In genomic region chr12:90974286-90974685, GRCh38 we compare ENCODE assay signal across 23 cellular contexts. TPM values are rescaled to one million over a fixed set of nuclear protein-coding genes. Genes with fewer than 3 reads are reported as not detected.
DNase-seq lines count a peak whose midpoint lies in the region; TF ChIP-seq lines count a peak whose summit lies in the region.
"Had no signal": no experiment of that assay in that cellular context is flagged by ENCODE, and none has a peak within 500 bp of the region (broad histone marks: within the 10 kb centered on the region; RNA-seq: fewer than 3 reads in every experiment).

No MANE protein-coding gene starts in this region.

- DNase-seq in mammary epithelial cell: peak; percentile 6
- no peak for DNase-seq in breast epithelium (ENCODE audit: low spot score in 2 of 2)
- DNase-seq in SJSA1 (ENCODE audit: low read depth in 1 of 2, low spot score in 2 of 2): peak in 1 of 2 experiments; percentile 99
- DNase-seq in fibroblast of peridontal ligament (ENCODE audit: extremely low read depth): peak; percentile 51
- no peak for DNase-seq in smooth muscle cell (lab: John Stamatoyannopoulos, UW; ENCODE audit: unreplicated experiment)
- DNase-seq in MG63: no peak
- no peak for DNase-seq in uterus
- DNase-seq in stimulated activated naive CD4-positive, alpha-beta T cell (lab: John Stamatoyannopoulos, UW): no peak
- DNase-seq: activated CD4-positive, alpha-beta T cell treated with anti-CD3 and anti-CD28 coated beads for 36 hours; activated CD8-positive, alpha-beta memory T cell treated with anti-CD3 and anti-CD28 coated beads, Interleukin-2, amount 10 ng/mL, durations not matched to agents 7 days and 5 days; amniotic stem cell; CD4-positive, alpha-beta T cell; DMS79; gastrocnemius medialis; NCI-H1105; OCI-M1; stimulated activated naive CD4-positive, alpha-beta T cell treated with Interleukin-2 at 50 U/mL for 16 hours had no signal

- H3K4me2 ChIP-seq in mammary epithelial cell (ENCODE audit: insufficient read depth, low read depth, low read length) (no peak overlapping the region), smooth muscle cell (no peak overlapping the region)
- H3K4me2 ChIP-seq: GM23338, KMS-11 had no signal

- TF ChIP-seq CTCF in mammary epithelial cell (conservative IDR thresholded peaks at IDR 0.05 in 1 of 2, IDR thresholded peaks at IDR 0.05 in 1 of 2; ENCODE audit: extremely low read depth in 1 of 2, insufficient read depth in 1 of 2, low read depth in 1 of 2, low read length in 2 of 2): no peak
- no peak for TF ChIP-seq CTCF in breast epithelium (IDR thresholded peaks at IDR 0.05)
- no peak for TF ChIP-seq CTCF in smooth muscle cell (IDR thresholded peaks at IDR 0.05; ENCODE audit: borderline replicate concordance, insufficient read depth, poor library complexity, severe bottlenecking)
- TF ChIP-seq CTCF in uterus (IDR thresholded peaks at IDR 0.05): no peak

- H3K9me3 ChIP-seq in mammary epithelial cell (replicated peaks; ENCODE audit: insufficient read depth, low read length) (no peaks in the 10 kb centered on the region), breast epithelium (no peaks in the 10 kb centered on the region), SJSA1 (replicated peaks) (0 out of 2 replicates have a peak, but pooled peaks cover 4% of the 10 kb centered on the region), smooth muscle cell (replicated peaks; ENCODE audit: low read depth) (no peaks in the 10 kb centered on the region), MG63 (no peaks in the 10 kb centered on the region), uterus (no peaks in the 10 kb centered on the region)
- H3K9me3 ChIP-seq: gastrocnemius medialis, right atrium auricular region, tibial nerve had no signal

- TF ChIP-seq POLR2A in breast epithelium (IDR thresholded peaks at IDR 0.05) (no peak), uterus (IDR thresholded peaks at IDR 0.05) (no peak)

- H4K20me1 ChIP-seq in mammary epithelial cell (ENCODE audit: insufficient read depth, low read length) (no peaks in the 10 kb centered on the region), smooth muscle cell (ENCODE audit: low read depth) (no peaks in the 10 kb centered on the region)

- H3F3A ChIP-seq in smooth muscle cell (ENCODE audit: low read depth): peaks cover 10% of the 10 kb centered on the region

- CTCF ChIA-PET in mammary epithelial cell (lab: Charles Lee; ENCODE audit: low non-redundant PET): no interaction called here

- H3K4me1 ChIP-seq in mammary epithelial cell (ENCODE audit: insufficient read depth, low read length) (peaks cover 8% of the 10 kb centered on the region), breast epithelium (no peaks in the 10 kb centered on the region), SJSA1 (replicated peaks) (peaks cover 33% of the 10 kb centered on the region), smooth muscle cell (ENCODE audit: low read depth) (peaks cover 8% of the 10 kb centered on the region), uterus (no peaks in the 10 kb centered on the region)
- H3K4me1 ChIP-seq: gastrocnemius medialis, right atrium auricular region had no signal

- H3K79me2 ChIP-seq in mammary epithelial cell (ENCODE audit: insufficient read depth, low read length): no peaks in the 10 kb centered on the region
- peaks cover 1% of the 10 kb centered on the region for H3K79me2 ChIP-seq in smooth muscle cell (ENCODE audit: low read depth)

- intact Hi-C loops in mammary epithelial cell (cut with micrococcal nuclease): no loop called here
- intact Hi-C loops in breast epithelium (cut with DNase I; ENCODE audit: low total_unique reads): no loop called here
- intact Hi-C loops in uterus (cut with DNase I; ENCODE audit: low total_unique reads): loop anchor here (10.0 kb wide), 1 partner anchor 381 kb away; no protein-coding TSS in a partner anchor

- in situ Hi-C loops in mammary epithelial cell (cut with MboI; ENCODE audit: low sequenced_read_pairs in 2 of 2): no loop called here

- H2AFZ ChIP-seq in mammary epithelial cell (ENCODE audit: low read depth, low read length): peak overlapping the region; percentile 28
- H2AFZ ChIP-seq in smooth muscle cell (ENCODE audit: low read depth): peak overlapping the region; percentile 61
- H2AFZ ChIP-seq: GM23338 had no signal

- H3K27me3 ChIP-seq in mammary epithelial cell (ENCODE audit: insufficient read depth, low read length): no peaks in the 10 kb centered on the region
- no peaks in the 10 kb centered on the region for H3K27me3 ChIP-seq in breast epithelium
- no peaks in the 10 kb centered on the region for H3K27me3 ChIP-seq in SJSA1 (replicated peaks)
- H3K27me3 ChIP-seq in smooth muscle cell (ENCODE audit: low read depth): no peaks in the 10 kb centered on the region
- H3K27me3 ChIP-seq in MG63: no peaks in the 10 kb centered on the region
- H3K27me3 ChIP-seq in uterus: no peaks in the 10 kb centered on the region
- H3K27me3 ChIP-seq: gastrocnemius medialis, right atrium auricular region, tibial nerve had no signal

- H3K27ac ChIP-seq in mammary epithelial cell (ENCODE audit: insufficient read depth, low read depth, low read length) (no peak overlapping the region), breast epithelium (no peak overlapping the region), SJSA1 (peak overlapping the region; percentile 36), smooth muscle cell (ENCODE audit: low read depth) (peak overlapping the region; percentile 26), uterus (no peak overlapping the region)
- H3K27ac ChIP-seq: gastrocnemius medialis, HL-60, KMS-11, right atrium auricular region, tibial nerve had no signal

- no peak overlapping the region for H3K9ac ChIP-seq in mammary epithelial cell (ENCODE audit: insufficient read depth, low read length)
- no peak overlapping the region for H3K9ac ChIP-seq in smooth muscle cell (ENCODE audit: low read depth)
- H3K9ac ChIP-seq: KMS-11 had no signal

- no peak overlapping the region for H3K4me3 ChIP-seq in mammary epithelial cell (replicated peaks in 1 of 3; ENCODE audit: insufficient read depth in 1 of 3, low read depth in 2 of 3, low read length in 3 of 3)
- no peak overlapping the region for H3K4me3 ChIP-seq in breast epithelium
- H3K4me3 ChIP-seq in SJSA1: no peak overlapping the region
- H3K4me3 ChIP-seq in smooth muscle cell: no peak overlapping the region
- no peak overlapping the region for H3K4me3 ChIP-seq in MG63
- no peak overlapping the region for H3K4me3 ChIP-seq in uterus
- H3K4me3 ChIP-seq: gastrocnemius medialis, GM23338, right atrium auricular region, tibial nerve had no signal

- H3K36me3 ChIP-seq in mammary epithelial cell (ENCODE audit: insufficient read depth, low read length) (no peaks in the 10 kb centered on the region), breast epithelium (no peaks in the 10 kb centered on the region), SJSA1 (no peaks in the 10 kb centered on the region), smooth muscle cell (ENCODE audit: low read depth) (no peaks in the 10 kb centered on the region), MG63 (no peaks in the 10 kb centered on the region), uterus (no peaks in the 10 kb centered on the region)
- H3K36me3 ChIP-seq: gastrocnemius medialis, right atrium auricular region, tibial nerve had no signal

- dilution Hi-C loops in mammary epithelial cell (cut with HindIII; ENCODE audit: low sequenced_read_pairs): no loop called here

- no TSS peak for BruUV-seq in mammary epithelial cell (replicated peaks; lab: Mats Ljungman, UMichigan)

RNA-seq across cellular contexts. Expression of gene CCER1, which starts 19.3 kb away (rescaled TPM):
- total RNA-seq in mammary epithelial cell (not detected), breast epithelium (not detected), smooth muscle cell (not detected in 2 replicates), uterus (not detected)
- polyA plus RNA-seq in mammary epithelial cell (not detected), smooth muscle cell (not detected in 2 replicates)
- polyA minus RNA-seq in mammary epithelial cell: not detected
- total RNA-seq in SJSA1 (2014; rRNA removed; shearing (Covaris generic)): not detected in 2 replicates
- total RNA-seq in MG63 (2014; rRNA removed; shearing (Covaris generic); ENCODE audit: low replicate concordance): not detected in 2 replicates
- total RNA-seq: activated CD4-positive, alpha-beta T cell treated with anti-CD3 and anti-CD28 coated beads for 36 hours; activated CD8-positive, alpha-beta memory T cell treated with anti-CD3 and anti-CD28 coated beads, Interleukin-2, amount 10 ng/mL, durations not matched to agents 7 days and 5 days; CD4-positive, alpha-beta T cell; gastrocnemius medialis; GM23338; mucosa of gallbladder; right atrium auricular region; tibial nerve had no signal
- polyA plus RNA-seq: GM23338 had no signal

RNA-seq across cellular contexts. Expression of gene EPYC, which starts 30.5 kb away (rescaled TPM):
- not detected for total RNA-seq in mammary epithelial cell
- polyA plus RNA-seq in mammary epithelial cell: not detected
- polyA minus RNA-seq in mammary epithelial cell: not detected
- not detected for total RNA-seq in breast epithelium
- total RNA-seq in SJSA1 (2014; rRNA removed; shearing (Covaris generic)): 0.05 TPM in 1 of 2 replicates, not detected in the other
- total RNA-seq in smooth muscle cell: 0.13 and 2.0 TPM in 2 replicates
- 1.1 and 1.2 TPM in 2 replicates for polyA plus RNA-seq in smooth muscle cell
- total RNA-seq in MG63 (2014; rRNA removed; shearing (Covaris generic); ENCODE audit: low replicate concordance): not detected in 2 replicates
- total RNA-seq in uterus: under 1 TPM in 1 of 4 donors, not detected in 3; 0.14 TPM
- total RNA-seq: activated CD4-positive, alpha-beta T cell treated with anti-CD3 and anti-CD28 coated beads for 36 hours; activated CD8-positive, alpha-beta memory T cell treated with anti-CD3 and anti-CD28 coated beads, Interleukin-2, amount 10 ng/mL, durations not matched to agents 7 days and 5 days; CD4-positive, alpha-beta T cell; gastrocnemius medialis; GM23338; mucosa of gallbladder; right atrium auricular region; tibial nerve had no signal
- polyA plus RNA-seq: GM23338 had no signal

Comparison
In these comparisons a context has a peak if more than half of its experiments do, and no peak if none do; other contexts are left out.
1. DNase-seq: peak in mammary epithelial cell (single experiment) and fibroblast of peridontal ligament (single experiment); none in breast epithelium (0 of 2), smooth muscle cell (single experiment), MG63 (single experiment), uterus (0 of 2) and stimulated activated naive CD4-positive, alpha-beta T cell (0 of 6).
2. H3K27ac ChIP-seq: peak in SJSA1 (single experiment) and smooth muscle cell (single experiment); none in mammary epithelial cell (single experiment), breast epithelium (0 of 2) and uterus (0 of 2).